1 cellular context compared by ENCODE assay signal in genomic region chr20:33686008-33686983, GRCh38.
A peak's percentile ranks its signal among the peaks of the same experiment; 100 is the strongest.
TF ChIP-seq lines count a peak whose summit lies in the region.

TSS of gene E2F1 (minus strand) at chr20:33686385. CDS start at chr20:33686264, 121 bp downstream.

TF ChIP-seq in HepG2, 621 proteins besides CTCF, POLR2A, EP300 and RAD21 (continued from another document and continues in another):
- TF ChIP-seq PBX3 (CRISPR knock-in tag; IDR thresholded peaks at IDR 0.05; ENCODE audit: borderline replicate concordance) (no peak; the same call in 1 of the 2 replicates), ZNF652 (CRISPR knock-in tag; IDR thresholded peaks at IDR 0.05; ENCODE audit: borderline replicate concordance, low read depth) (no peak), REPIN1 (CRISPR knock-in tag; IDR thresholded peaks at IDR 0.05; ENCODE audit: borderline replicate concordance, low read depth) (peak; percentile 74), FOXO4 (CRISPR knock-in tag; conservative IDR thresholded peaks at IDR 0.05) (no peak), ZNF570 (CRISPR knock-in tag; IDR thresholded peaks at IDR 0.05; ENCODE audit: borderline replicate concordance) (no peak), REL (CRISPR knock-in tag; conservative IDR thresholded peaks at IDR 0.05) (peak; percentile 99), NFE2 (CRISPR knock-in tag; IDR thresholded peaks at IDR 0.05) (no peak), ZC3H13 (CRISPR knock-in tag; IDR thresholded peaks at IDR 0.05) (peak; percentile 98), ZNF10 (CRISPR knock-in tag; IDR thresholded peaks at IDR 0.05; ENCODE audit: borderline replicate concordance, low read depth) (no peak), ZNF263 (CRISPR knock-in tag; IDR thresholded peaks at IDR 0.05) (peak; percentile 70; the same call in 1 of the 2 replicates), ZNF800 (CRISPR knock-in tag; IDR thresholded peaks at IDR 0.05) (no peak), HNRNPLL (IDR thresholded peaks at IDR 0.05; ENCODE audit: low read depth, low read length, poor library complexity, severe bottlenecking) (no peak), ZNF451 (CRISPR knock-in tag; IDR thresholded peaks at IDR 0.05) (no peak), JARID2 (CRISPR knock-in tag; IDR thresholded peaks at IDR 0.05; ENCODE audit: insufficient replicate concordance) (peak; percentile 40), ZNF207 (IDR thresholded peaks at IDR 0.05; ENCODE audit: borderline replicate concordance) (no peak), PAWR (CRISPR knock-in tag; IDR thresholded peaks at IDR 0.05; ENCODE audit: borderline replicate concordance) (no peak), PRDM10 (CRISPR knock-in tag; IDR thresholded peaks at IDR 0.05; ENCODE audit: low read depth) (no peak), MYNN (CRISPR knock-in tag; IDR thresholded peaks at IDR 0.05; ENCODE audit: low read depth) (peak; percentile 80; the same call in 1 of the 2 replicates), HBP1 (CRISPR knock-in tag; IDR thresholded peaks at IDR 0.05; ENCODE audit: low read depth) (peak; percentile 29; the same call in 1 of the 2 replicates), DMTF1 (CRISPR knock-in tag; IDR thresholded peaks at IDR 0.05) (no peak), ZNF629 (CRISPR knock-in tag; conservative IDR thresholded peaks at IDR 0.05) (peak; percentile 31; the same call in 1 of the 2 replicates), ZNF7 (CRISPR knock-in tag; IDR thresholded peaks at IDR 0.05) (no peak), ZSCAN22 (CRISPR knock-in tag; IDR thresholded peaks at IDR 0.05) (no peak), TBX2 (CRISPR knock-in tag; IDR thresholded peaks at IDR 0.05; ENCODE audit: borderline replicate concordance) (peak; percentile 90), ARID4A (CRISPR knock-in tag; IDR thresholded peaks at IDR 0.05; ENCODE audit: borderline replicate concordance) (peak; percentile 91; the same call in 1 of the 2 replicates), GATA4 (IDR thresholded peaks at IDR 0.05; ENCODE audit: borderline replicate concordance, low read depth) (no peak), AKAP8 (CRISPR knock-in tag; IDR thresholded peaks at IDR 0.05) (no peak), KLF16 (CRISPR knock-in tag; IDR thresholded peaks at IDR 0.05) (peak in 1 of 2 experiments; percentile 69; a peak in 2 of 4 replicates), HDAC1 (CRISPR knock-in tag; IDR thresholded peaks at IDR 0.05) (peak; percentile 98), KDM5B (CRISPR knock-in tag; IDR thresholded peaks at IDR 0.05; ENCODE audit: borderline replicate concordance) (peak; percentile 77; the same call in 1 of the 2 replicates), ZFP82 (CRISPR knock-in tag; IDR thresholded peaks at IDR 0.05; ENCODE audit: borderline replicate concordance) (peak; percentile 94; the same call in 1 of the 2 replicates), JUND (CRISPR knock-in tag; IDR thresholded peaks at IDR 0.05) (no peak), XRCC5 (optimal IDR thresholded peaks at IDR 0.05; ENCODE audit: low read length) (peak; percentile 87), MLLT10 (CRISPR knock-in tag; IDR thresholded peaks at IDR 0.05) (no peak), ZNF276 (CRISPR knock-in tag; IDR thresholded peaks at IDR 0.05; ENCODE audit: low read depth) (no peak), ZBTB44 (CRISPR knock-in tag; IDR thresholded peaks at IDR 0.05) (peak; percentile 82; the same call in 1 of the 2 replicates), CERS6 (CRISPR knock-in tag; IDR thresholded peaks at IDR 0.05) (no peak), MZF1 (CRISPR knock-in tag; IDR thresholded peaks at IDR 0.05; ENCODE audit: borderline replicate concordance) (peak; percentile 63; the same call in 1 of the 2 replicates)
